22 cellular contexts compared by ENCODE assay signal in genomic region chr7:10727636-10728035, GRCh38.
"Had no signal": no experiment of that assay in that cellular context is flagged by ENCODE, and none has a peak within 500 bp of the region (broad histone marks: within the 10 kb centered on the region; RNA-seq: fewer than 3 reads in every experiment).

No MANE protein-coding gene starts in this region.

- H3K4me1 Mint-ChIP-seq: stimulated activated effector memory CD8-positive, alpha-beta T cell treated with anti-CD3 and anti-CD28 coated beads, Interleukin-12 subunit alpha, Interleukin-12 subunit beta, amount 100 ng/mL, for 72 hours; stimulated activated memory B cell treated with anti-CD40 and anti-IgM and Interleukin-4, amounts not matched to agents 10 μg/mL and 1 μg/mL and 100 μg/mL, for 72 hours; stimulated activated naive CD8-positive, alpha-beta T cell treated with anti-CD3 and anti-CD28 coated beads, Interleukin-15, amount 100 ng/mL, for 72 hours had no signal

- H3K36me3 Mint-ChIP-seq: stimulated activated effector memory CD8-positive, alpha-beta T cell treated with anti-CD3 and anti-CD28 coated beads, Interleukin-12 subunit alpha, Interleukin-12 subunit beta, amount 100 ng/mL, for 72 hours; stimulated activated memory B cell treated with anti-CD40 and anti-IgM and Interleukin-4, amounts not matched to agents 10 μg/mL and 1 μg/mL and 100 μg/mL, for 72 hours; stimulated activated naive B cell treated with anti-CD40 and anti-IgM and Interleukin-4, amounts not matched to agents 10 μg/mL and 1 μg/mL and 100 μg/mL, for 72 hours; type B pancreatic cell had no signal

- H3K27me3 Mint-ChIP-seq: stimulated activated memory B cell treated with anti-CD40 and anti-IgM and Interleukin-4, amounts not matched to agents 10 μg/mL and 1 μg/mL and 100 μg/mL, for 72 hours; stimulated activated naive CD8-positive, alpha-beta T cell treated with anti-CD3 and anti-CD28 coated beads, Interleukin-15, Interleukin-2, amounts not matched to agents 100 ng/mL and 50 ng/mL, for 24 hours; type B pancreatic cell had no signal

- DNase-seq: stimulated activated CD4-positive, alpha-beta T cell treated with anti-CD3 and anti-CD28 coated beads, Interleukin-2, amount 100 ng/mL, for 48 hours; stimulated activated CD4-positive, alpha-beta T cell treated with anti-CD3 and anti-CD28 coated beads, Interleukin-4, amount 100 ng/mL, for 1 hour; stimulated activated CD4-positive, alpha-beta T cell treated with anti-CD3 and anti-CD28 coated beads, Interleukin-4, amount 100 ng/mL, for 24 hours; stimulated activated CD4-positive, alpha-beta T cell treated with anti-CD3 and anti-CD28 coated beads, Interleukin-4, amount 100 ng/mL, for 4 hours; stimulated activated CD8-positive, alpha-beta memory T cell treated with anti-CD3 and anti-CD28 coated beads, Interleukin-4, amount 100 ng/mL, for 48 hours; stimulated activated naive B cell treated with anti-CD40 and anti-IgM and Interleukin-4, amounts not matched to agents 10 μg/mL and 1 μg/mL and 100 μg/mL, for 72 hours; stimulated activated naive CD4-positive, alpha-beta T cell; stimulated activated naive CD4-positive, alpha-beta T cell treated with Interleukin-2 at 50 U/mL for 16 hours; stimulated activated naive CD8-positive, alpha-beta T cell treated with anti-CD3 and anti-CD28 coated beads, Interleukin-15, amount 100 ng/mL, for 72 hours; stimulated activated naive CD8-positive, alpha-beta T cell treated with anti-CD3 and anti-CD28 coated beads, Interleukin-15, Interleukin-2, amounts not matched to agents 100 U/mL and 50 U/mL, for 24 hours; stomach; testis; thyroid gland; tibial artery; transverse colon; trophoblast cell; upper lobe of right lung; uterus had no signal

- H3K4me3 Mint-ChIP-seq: stimulated activated effector memory CD8-positive, alpha-beta T cell treated with anti-CD3 and anti-CD28 coated beads, Interleukin-12 subunit alpha, Interleukin-12 subunit beta, amount 100 ng/mL, for 72 hours; stimulated activated memory B cell treated with anti-CD40 and anti-IgM and Interleukin-4, amounts not matched to agents 10 μg/mL and 1 μg/mL and 100 μg/mL, for 72 hours; stimulated activated naive B cell treated with anti-CD40 and anti-IgM and Interleukin-4, amounts not matched to agents 10 μg/mL and 1 μg/mL and 100 μg/mL, for 72 hours; stimulated activated naive CD8-positive, alpha-beta T cell treated with anti-CD3 and anti-CD28 coated beads, Interleukin-15, amount 100 ng/mL, for 72 hours; stimulated activated naive CD8-positive, alpha-beta T cell treated with anti-CD3 and anti-CD28 coated beads, Interleukin-15, Interleukin-2, amounts not matched to agents 100 ng/mL and 50 ng/mL, for 24 hours; type B pancreatic cell had no signal

- ATAC-seq: stimulated activated effector memory CD8-positive, alpha-beta T cell treated with anti-CD3 and anti-CD28 coated beads, Interleukin-12 subunit alpha, Interleukin-12 subunit beta, amount 100 ng/mL, for 72 hours; stimulated activated memory B cell treated with anti-CD40 and anti-IgM and Interleukin-4, amounts not matched to agents 10 μg/mL and 1 μg/mL and 100 μg/mL, for 72 hours; stimulated activated naive B cell treated with anti-CD40 and anti-IgM and Interleukin-4, amounts not matched to agents 10 μg/mL and 1 μg/mL and 100 μg/mL, for 72 hours; stimulated activated naive CD8-positive, alpha-beta T cell treated with anti-CD3 and anti-CD28 coated beads, Interleukin-15, amount 100 ng/mL, for 72 hours; stimulated activated naive CD8-positive, alpha-beta T cell treated with anti-CD3 and anti-CD28 coated beads, Interleukin-15, Interleukin-2, amounts not matched to agents 100 U/mL and 50 U/mL, for 24 hours; upper lobe of right lung had no signal

- H3K9me3 Mint-ChIP-seq: stimulated activated memory B cell treated with anti-CD40 and anti-IgM and Interleukin-4, amounts not matched to agents 10 μg/mL and 1 μg/mL and 100 μg/mL, for 72 hours; stimulated activated naive CD8-positive, alpha-beta T cell treated with anti-CD3 and anti-CD28 coated beads, Interleukin-15, amount 100 ng/mL, for 72 hours; stimulated activated naive CD8-positive, alpha-beta T cell treated with anti-CD3 and anti-CD28 coated beads, Interleukin-15, Interleukin-2, amounts not matched to agents 100 ng/mL and 50 ng/mL, for 24 hours; type B pancreatic cell had no signal

- H3K27ac Mint-ChIP-seq: stimulated activated effector memory CD8-positive, alpha-beta T cell treated with anti-CD3 and anti-CD28 coated beads, Interleukin-12 subunit alpha, Interleukin-12 subunit beta, amount 100 ng/mL, for 72 hours; stimulated activated memory B cell treated with anti-CD40 and anti-IgM and Interleukin-4, amounts not matched to agents 10 μg/mL and 1 μg/mL and 100 μg/mL, for 72 hours; stimulated activated naive B cell treated with anti-CD40 and anti-IgM and Interleukin-4, amounts not matched to agents 10 μg/mL and 1 μg/mL and 100 μg/mL, for 72 hours; stimulated activated naive CD8-positive, alpha-beta T cell treated with anti-CD3 and anti-CD28 coated beads, Interleukin-15, amount 100 ng/mL, for 72 hours; stimulated activated naive CD8-positive, alpha-beta T cell treated with anti-CD3 and anti-CD28 coated beads, Interleukin-15, Interleukin-2, amounts not matched to agents 100 ng/mL and 50 ng/mL, for 24 hours; type B pancreatic cell had no signal
